10 cellular contexts compared by ENCODE assay signal in genomic region chr18:70290482-70291294, GRCh38. TPM values are rescaled to one million over a fixed set of nuclear protein-coding genes. Genes with fewer than 3 reads are reported as not detected.
DNase-seq lines count a peak whose midpoint lies in the region; ATAC-seq, FAIRE-seq and TF ChIP-seq lines count a peak whose summit lies in the region.
"Had no signal": no experiment of that assay in that cellular context is flagged by ENCODE, and none has a peak within 500 bp of the region (broad histone marks: within the 10 kb centered on the region; RNA-seq: fewer than 3 reads in every experiment).

No MANE protein-coding gene starts in this region.

- no peak for TF ChIP-seq CTCF in Caco-2 (IDR thresholded peaks at IDR 0.05; ENCODE audit: insufficient read depth in 1 of 2, low read depth in 1 of 2, low read length in 1 of 2, severe bottlenecking in 1 of 2, unreplicated experiment in 1 of 2)
- TF ChIP-seq CTCF in PC-3 (conservative IDR thresholded peaks at IDR 0.05; ENCODE audit: low read depth, low read length): no peak
- no peak for TF ChIP-seq CTCF in endothelial cell of umbilical vein (IDR thresholded peaks at IDR 0.05; ENCODE audit: extremely low read depth in 1 of 2, insufficient read depth in 1 of 2, low read depth in 1 of 2, low read length in 2 of 2)
- no peak for TF ChIP-seq CTCF in osteoblast (IDR thresholded peaks at IDR 0.05; ENCODE audit: extremely low read depth, low read depth, low read length)
- TF ChIP-seq CTCF in activated CD8-positive, alpha-beta T cell treated with anti-CD3 and anti-CD28 coated beads for 36 hours (IDR thresholded peaks at IDR 0.05): no peak

- H3K27me3 ChIP-seq in Caco-2 (replicated peaks; ENCODE audit: control insufficient read depth, insufficient read depth, low read length) (no peaks in the 10 kb centered on the region), PC-3 (ENCODE audit: low read length) (no peaks in the 10 kb centered on the region), endothelial cell of umbilical vein (ENCODE audit: control insufficient read depth in 2 of 2, insufficient read depth in 2 of 2, low read length in 2 of 2) (no peaks in the 10 kb centered on the region), osteoblast (ENCODE audit: insufficient read depth, low read length) (no peaks in the 10 kb centered on the region)

- H3K79me2 ChIP-seq in PC-3 (ENCODE audit: low read length): peaks cover 68% of the 10 kb centered on the region
- peaks cover 60% of the 10 kb centered on the region for H3K79me2 ChIP-seq in endothelial cell of umbilical vein (ENCODE audit: control insufficient read depth, insufficient read depth, low read length)
- peaks cover 62% of the 10 kb centered on the region for H3K79me2 ChIP-seq in osteoblast (ENCODE audit: insufficient read depth, low read length)

- H3K27ac Mint-ChIP-seq in Caco-2 (ENCODE audit: unreplicated experiment): no peak overlapping the region
- H3K27ac Mint-ChIP-seq in activated CD8-positive, alpha-beta T cell treated with anti-CD3 and anti-CD28 coated beads for 36 hours: no peak overlapping the region

- no peaks in the 10 kb centered on the region for H3F3A ChIP-seq in PC-3 (ENCODE audit: low read length, unreplicated experiment)

- dilution Hi-C loops in endothelial cell of umbilical vein (cut with MboI; ENCODE audit: extremely low pct_ligation_motif_present, low sequenced_read_pairs): no loop called here

- H3K27ac ChIP-seq in PC-3 (ENCODE audit: low read length) (peak overlapping the region; percentile 60; the same call in 1 of the 2 replicates), endothelial cell of umbilical vein (ENCODE audit: insufficient read depth, low read depth, low read length) (no peak overlapping the region), osteoblast (ENCODE audit: low read depth, low read length) (peak overlapping the region; percentile 55)

- intact Hi-C loops in Caco-2 (cut with micrococcal nuclease; ENCODE audit: unreplicated experiment) (loop anchor here (5.0 kb wide), 2 partner anchors 87 to 142 kb away; no protein-coding TSS in a partner anchor), PC-3 (cut with micrococcal nuclease) (loop anchor here (1.0 to 5.0 kb wide), 2 partner anchors 42 to 144 kb away; no protein-coding TSS in a partner anchor), endothelial cell of umbilical vein (cut with micrococcal nuclease) (no loop called here)
- intact Hi-C loops in activated CD8-positive, alpha-beta T cell treated with anti-CD3 and anti-CD28 coated beads for 36 hours (cut with micrococcal nuclease): loop anchor here (10.0 kb wide), 1 partner anchor 96 kb away; no protein-coding TSS in a partner anchor

- H3K4me2 ChIP-seq in PC-3 (ENCODE audit: low read length) (peak overlapping the region; percentile 84), endothelial cell of umbilical vein (ENCODE audit: insufficient read depth, low read length) (peak overlapping the region; percentile 96), osteoblast (ENCODE audit: insufficient read depth, low read length) (peak overlapping the region; percentile 84)

- POLR2A ChIA-PET in Caco-2 (lab: Charles Lee) (no interaction called here), PC-3 (lab: Charles Lee; ENCODE audit: unreplicated experiment) (no interaction called here), endothelial cell of umbilical vein (lab: Charles Lee) (interaction anchor here (0.6 kb wide), 1 partner anchor 117 kb away, joined by 4 read pairs; no protein-coding TSS in a partner anchor)
- POLR2A ChIA-PET in activated CD8-positive, alpha-beta T cell treated with anti-CD3 and anti-CD28 coated beads for 36 hours (lab: Charles Lee): no interaction called here

- peaks cover 5% of the 10 kb centered on the region; the same call in 1 of the 2 replicates for H3K4me1 ChIP-seq in Caco-2
- peaks cover 35% of the 10 kb centered on the region for H3K4me1 ChIP-seq in PC-3 (ENCODE audit: insufficient read depth, low read length)
- H3K4me1 ChIP-seq in endothelial cell of umbilical vein (ENCODE audit: control insufficient read depth, extremely low read depth, insufficient read depth, low read length): peaks cover 27% of the 10 kb centered on the region
- H3K4me1 ChIP-seq in osteoblast (ENCODE audit: insufficient read depth, low read length): peaks cover 28% of the 10 kb centered on the region

- DNase-seq in Caco-2: no peak
- no peak for DNase-seq in PC-3
- DNase-seq in endothelial cell of umbilical vein (ENCODE audit: low read depth, low spot score): no peak
- no peak for DNase-seq in osteoblast (ENCODE audit: insufficient read length, low spot score, missing footprints)
- no peak for DNase-seq in activated CD8-positive, alpha-beta T cell treated with anti-CD3 and anti-CD28 coated beads for 36 hours
- DNase-seq in NCI-H446 treated with DMSO at 0.1 percent for 48 hours (lab: John Stamatoyannopoulos, UW): no peak
- DNase-seq in HuH-7 (ENCODE audit: low spot score): no peak
- DNase-seq: activated CD8-positive, alpha-beta memory T cell treated with anti-CD3 and anti-CD28 coated beads, Interleukin-2, amount 50 U/mL, for 4 hours had no signal

- H3K9me2 ChIP-seq in PC-3 (replicated peaks; ENCODE audit: low read length): no peaks in the 10 kb centered on the region

- no peak for TF ChIP-seq POLR2A in endothelial cell of umbilical vein (IDR thresholded peaks at IDR 0.05; ENCODE audit: low read depth, low read length)

- no peaks in the 10 kb centered on the region for H3K27me3 Mint-ChIP-seq in Caco-2 (ENCODE audit: insufficient read depth, unreplicated experiment)
- H3K27me3 Mint-ChIP-seq in activated CD8-positive, alpha-beta T cell treated with anti-CD3 and anti-CD28 coated beads for 36 hours: peaks cover 35% of the 10 kb centered on the region

- no peaks in the 10 kb centered on the region for H3K9me1 ChIP-seq in endothelial cell of umbilical vein (replicated peaks; ENCODE audit: control insufficient read depth, extremely low read depth, insufficient read depth, low read length)

- CTCF ChIA-PET in Caco-2 (lab: Charles Lee): interaction anchor here (1.1 kb wide), 1 partner anchor 143 kb away, joined by 3 read pairs; no protein-coding TSS in a partner anchor
- CTCF ChIA-PET in PC-3 (lab: Charles Lee): interaction anchor here (0.6 kb wide), 2 partner anchors 97 to 164 kb away, joined by 3 read pairs; no protein-coding TSS in a partner anchor
- CTCF ChIA-PET in endothelial cell of umbilical vein (lab: Charles Lee): no interaction called here
- CTCF ChIA-PET in activated CD8-positive, alpha-beta T cell treated with anti-CD3 and anti-CD28 coated beads for 36 hours (lab: Charles Lee): no interaction called here

- ATAC-seq in PC-3 (no peak), GM21825 (IDR thresholded peaks at IDR 0.05; ENCODE audit: unreplicated experiment) (no peak)
- ATAC-seq in activated CD8-positive, alpha-beta T cell treated with anti-CD3 and anti-CD28 coated beads for 36 hours: no peak
- ATAC-seq: mucosa of descending colon had no signal

- H3K4me1 Mint-ChIP-seq in Caco-2 (ENCODE audit: low read depth, unreplicated experiment): peaks cover 12% of the 10 kb centered on the region
- H3K4me1 Mint-ChIP-seq in activated CD8-positive, alpha-beta T cell treated with anti-CD3 and anti-CD28 coated beads for 36 hours (ENCODE audit: low read depth): peaks cover 5% of the 10 kb centered on the region

- H3K4me3 ChIP-seq in Caco-2 (ENCODE audit: low read depth, low read length) (peak overlapping the region; percentile 57), PC-3 (ENCODE audit: low read length) (peak overlapping the region; percentile 86), endothelial cell of umbilical vein (replicated peaks in 1 of 3; ENCODE audit: insufficient read depth in 1 of 3, low read depth in 1 of 3, low read length in 3 of 3) (peak overlapping the region in 2 of 3 experiments; percentile 79 to 98), osteoblast (ENCODE audit: insufficient read depth, low read length) (peak overlapping the region; percentile 77)

- no peaks in the 10 kb centered on the region for H3K36me3 Mint-ChIP-seq in Caco-2 (ENCODE audit: insufficient read depth, unreplicated experiment)
- no peaks in the 10 kb centered on the region for H3K36me3 Mint-ChIP-seq in activated CD8-positive, alpha-beta T cell treated with anti-CD3 and anti-CD28 coated beads for 36 hours (ENCODE audit: low read depth)

- H2AFZ ChIP-seq in PC-3 (ENCODE audit: low read length) (no peak overlapping the region), endothelial cell of umbilical vein (ENCODE audit: low read depth, low read length) (no peak overlapping the region), osteoblast (ENCODE audit: low read length) (no peak overlapping the region)

- H3K9me3 Mint-ChIP-seq in Caco-2 (ENCODE audit: unreplicated experiment): no peaks in the 10 kb centered on the region
- no peaks in the 10 kb centered on the region for H3K9me3 Mint-ChIP-seq in activated CD8-positive, alpha-beta T cell treated with anti-CD3 and anti-CD28 coated beads for 36 hours

- H3K9ac ChIP-seq in PC-3 (ENCODE audit: low read length): peak overlapping the region; percentile 91
- H3K9ac ChIP-seq in endothelial cell of umbilical vein (replicated peaks; ENCODE audit: extremely low read depth, insufficient read depth, low read length): peak overlapping the region; percentile 95

- peak overlapping the region; percentile 70 for H3K4me3 Mint-ChIP-seq in Caco-2 (ENCODE audit: unreplicated experiment)
- no peak overlapping the region for H3K4me3 Mint-ChIP-seq in activated CD8-positive, alpha-beta T cell treated with anti-CD3 and anti-CD28 coated beads for 36 hours

- BruUV-seq in Caco-2 (replicated peaks; lab: Mats Ljungman, UMichigan): no TSS peak
- BruUV-seq in PC-3 (replicated peaks; lab: Mats Ljungman, UMichigan): no TSS peak
- BruUV-seq in endothelial cell of umbilical vein (replicated peaks; lab: Mats Ljungman, UMichigan): TSS peak; percentile 24

- H3K9me3 ChIP-seq in Caco-2 (no peaks in the 10 kb centered on the region), PC-3 (ENCODE audit: low read length) (no peaks in the 10 kb centered on the region), endothelial cell of umbilical vein (replicated peaks; ENCODE audit: control insufficient read depth, insufficient read depth, low read length) (no peaks in the 10 kb centered on the region), osteoblast (ENCODE audit: low read depth, low read length) (no peaks in the 10 kb centered on the region)
- H3K9me3 ChIP-seq: mucosa of descending colon had no signal

- H4K20me1 ChIP-seq in PC-3 (ENCODE audit: low read length) (peaks cover 53% of the 10 kb centered on the region), endothelial cell of umbilical vein (replicated peaks; ENCODE audit: control insufficient read depth, extremely low read depth, insufficient read depth, low read length) (peaks cover 3% of the 10 kb centered on the region), osteoblast (ENCODE audit: insufficient read depth, low read length) (peaks cover 33% of the 10 kb centered on the region)

- H3K36me3 ChIP-seq in Caco-2 (ENCODE audit: control insufficient read depth, insufficient read depth, low read length) (no peaks in the 10 kb centered on the region), PC-3 (ENCODE audit: low read depth, low read length) (0 out of 2 replicates have a peak, but pooled peaks cover 11% of the 10 kb centered on the region), endothelial cell of umbilical vein (ENCODE audit: control insufficient read depth in 2 of 2, extremely low read depth in 1 of 2, insufficient read depth in 2 of 2, low read length in 2 of 2) (no peaks in the 10 kb centered on the region), osteoblast (ENCODE audit: insufficient read depth, low read length) (no peaks in the 10 kb centered on the region)

- FAIRE-seq in endothelial cell of umbilical vein (lab: Jason Lieb, UNC): no peak

RNA-seq across cellular contexts. Expression of gene SOCS6, which starts 1.8 kb away (rescaled TPM):
- total RNA-seq in Caco-2 (2022): 19.0 and 23.2 TPM in 2 replicates
- 17.9 and 20.8 TPM in 2 replicates for total RNA-seq in PC-3 (2014; rRNA removed)
- 13.2 and 15.0 TPM in 2 replicates for total RNA-seq in endothelial cell of umbilical vein
- polyA plus RNA-seq in endothelial cell of umbilical vein: 7.3 and 8.6 TPM in 2 replicates
- polyA plus RNA-seq in endothelial cell of umbilical vein (2011; cell fraction: cytosol; rRNA removed): 10.0 and 10.3 TPM in 2 replicates
- 10.7 and 12.5 TPM in 2 replicates for polyA plus RNA-seq in endothelial cell of umbilical vein (2011; cell fraction: nucleus; rRNA removed)
- 9.7 and 12.0 TPM in 2 replicates for polyA plus RNA-seq in endothelial cell of umbilical vein (2012)
- 23.7 and 28.8 TPM in 2 replicates for polyA minus RNA-seq in endothelial cell of umbilical vein
- polyA minus RNA-seq in endothelial cell of umbilical vein (2011; cell fraction: cytosol; rRNA and poly(A)+ RNA removed): 12.2 TPM
- polyA minus RNA-seq in endothelial cell of umbilical vein (2011; cell fraction: nucleus; rRNA and poly(A)+ RNA removed): 17.2 and 17.5 TPM in 2 replicates
- total RNA-seq in osteoblast: 33.6 and 38.7 TPM in 2 replicates
- total RNA-seq in activated CD8-positive, alpha-beta T cell treated with anti-CD3 and anti-CD28 coated beads for 36 hours: under 1 TPM; 0.47 to 0.60 TPM

Comparison
In these comparisons a context has a peak if more than half of its experiments do, and no peak if none do; other contexts are left out.
1. CTCF ChIA-PET loops: an anchor here in Caco-2 (1.1 kb wide) and PC-3 (0.6 kb wide); none called in endothelial cell of umbilical vein and activated CD8-positive, alpha-beta T cell treated with anti-CD3 and anti-CD28 coated beads for 36 hours.